14 cellular contexts compared by ENCODE assay signal in genomic region chr5:88688242-88688959, GRCh38.
"Had no signal": no experiment of that assay in that cellular context is flagged by ENCODE, and none has a peak within 500 bp of the region (broad histone marks: within the 10 kb centered on the region; RNA-seq: fewer than 3 reads in every experiment).

No MANE protein-coding gene starts in this region.

- H3K9me3 Mint-ChIP-seq: effector memory CD8-positive, alpha-beta T cell; neural progenitor cell had no signal

- H3K27ac Mint-ChIP-seq: effector memory CD8-positive, alpha-beta T cell; neural progenitor cell had no signal

- H3K27ac ChIP-seq: ascending aorta, neural progenitor cell, pancreas, stomach, transverse colon had no signal

- ATAC-seq: effector memory CD8-positive, alpha-beta T cell; left colon had no signal

- H3K36me3 Mint-ChIP-seq: neural progenitor cell had no signal

- DNase-seq: activated CD4-positive, alpha-beta T cell treated with anti-CD3 and anti-CD28 coated beads, Interleukin-2, amount 50 U/mL, for 48 hours; activated naive CD4-positive, alpha-beta T cell; activated T-cell treated with anti-CD3 and anti-CD28 coated beads, Interleukin-2, amount 50 U/mL, for 48 hours; central memory CD4-positive, alpha-beta T cell; effector memory CD8-positive, alpha-beta T cell; hippocampal formation; left colon; mammary epithelial cell; pancreas; stimulated activated CD4-positive, alpha-beta T cell treated with anti-CD3 and anti-CD28 coated beads, Interleukin-4, amount 100 ng/mL, for 24 hours; stomach; transverse colon had no signal
